Comparison of ENCODE assay signal across 18 cellular contexts in the genomic region with DNA sequence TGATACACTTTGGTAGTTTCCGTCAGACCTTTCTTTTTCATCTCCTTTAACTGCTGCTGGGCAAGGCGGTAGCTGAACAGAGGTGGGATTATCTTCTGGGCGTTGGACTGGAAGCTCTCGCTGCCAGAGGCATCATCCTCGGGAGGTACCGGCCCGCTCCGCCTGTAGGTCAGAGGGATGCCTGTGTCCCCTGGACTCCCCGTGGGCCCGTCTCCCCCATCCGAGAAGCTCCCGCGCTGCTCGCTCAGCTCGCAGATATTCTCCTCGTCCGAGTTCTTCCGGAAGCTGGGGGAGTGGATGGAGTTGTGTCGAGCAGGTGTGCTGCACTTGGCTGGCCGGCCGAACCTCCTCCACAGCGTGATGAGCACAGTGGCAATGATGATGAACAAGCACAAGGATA. TPM values are rescaled to one million over a fixed set of nuclear protein-coding genes. Genes with fewer than 3 reads are reported as not detected.
A peak's percentile ranks its signal among the peaks of the same experiment; 100 is the strongest.
DNase-seq lines count a peak whose midpoint lies in the region; ATAC-seq, FAIRE-seq and TF ChIP-seq lines count a peak whose summit lies in the region.
"Had no signal": no experiment of that assay in that cellular context is flagged by ENCODE, and none has a peak within 500 bp of the region (broad histone marks: within the 10 kb centered on the region; RNA-seq: fewer than 3 reads in every experiment).

No MANE protein-coding gene starts in this region.

- no peak for TF ChIP-seq RAD21 in K562 (CRISPR knock-in tag; conservative IDR thresholded peaks at IDR 0.05 in 1 of 2, IDR thresholded peaks at IDR 0.05 in 1 of 2)

- H4K8ac ChIP-seq in neuronal stem cell (ENCODE audit: low read depth, low read length): peak overlapping the region; percentile 72

- 13% methylated on average over 18 of the region's 22 CpGs for WGBS in K562 (ENCODE audit: insufficient coverage, low coverage, missing lambda C conversion rate)
- WGBS in neuronal stem cell (ENCODE audit: extremely low coverage in 2 of 2, insufficient read length in 2 of 2, insufficient replicate concordance in 1 of 2), 2 donors: no CpG with 5 or more reads among the region's 22 CpGs

- no peak overlapping the region for H3K4me3 ChIP-seq in H7 (ENCODE audit: insufficient read depth, low read depth, low read length)
- no peak overlapping the region for H3K4me3 ChIP-seq in K562
- H3K4me3 ChIP-seq in neuronal stem cell (ENCODE audit: low read length in 2 of 2): no peak overlapping the region
- H3K4me3 ChIP-seq: BLaER1 treated with 17β-estradiol and CSF1 and Interleukin-3, amounts not matched to agents 10 nM and 100 nM had no signal

- no peak for TF ChIP-seq EP300 in K562 (IDR thresholded peaks at IDR 0.05; ENCODE audit: low read length)

- H3K9ac ChIP-seq in K562 (ENCODE audit: insufficient read depth in 1 of 2, low read depth in 2 of 2, low read length in 2 of 2): no peak overlapping the region
- no peak overlapping the region for H3K9ac ChIP-seq in neuronal stem cell (ENCODE audit: low read depth, low read length, poor library complexity)
- H3K9ac ChIP-seq: BLaER1 treated with 17β-estradiol and CSF1 and Interleukin-3, amounts not matched to agents 10 nM and 100 nM had no signal

- H3K79me2 ChIP-seq in K562 (ENCODE audit: control insufficient read depth, insufficient read depth, low read length): no peaks in the 10 kb centered on the region

- no peak overlapping the region for H3K23ac ChIP-seq in neuronal stem cell (ENCODE audit: low read depth, low read length, poor library complexity)

- TF ChIP-seq CTCF in K562 (IDR thresholded peaks at IDR 0.05 in 2 of 3, conservative IDR thresholded peaks at IDR 0.05 in 1 of 3; ENCODE audit: insufficient read depth in 2 of 3, low read depth in 1 of 3, low read length in 3 of 3): no peak

- no peak overlapping the region for H2BK12ac ChIP-seq in neuronal stem cell (ENCODE audit: low read length)

- H2AFZ ChIP-seq in K562 (ENCODE audit: low read depth, low read length): no peak overlapping the region
- no peak overlapping the region for H2AFZ ChIP-seq in neuronal stem cell (ENCODE audit: low read length)

- CTCF ChIA-PET in K562 (lab: Yijun Ruan, JAX; ENCODE audit: low intra/inter-chr PET ratio): no interaction called here

- no peaks in the 10 kb centered on the region for H4K20me1 ChIP-seq in K562 (replicated peaks; ENCODE audit: control insufficient read depth, insufficient read depth, low read length)
- H4K20me1 ChIP-seq: BLaER1 treated with 17β-estradiol and CSF1 and Interleukin-3, amounts not matched to agents 10 nM and 100 nM had no signal

- H3K14ac ChIP-seq in neuronal stem cell (ENCODE audit: low read length): peak overlapping the region; percentile 49

- DNase-seq in H7: peak; percentile 17
- no peak for DNase-seq in K562 (ENCODE audit: extremely low read depth in 1 of 4, low spot score in 3 of 4)
- no peak for DNase-seq in neuronal stem cell (ENCODE audit: low spot score)
- DNase-seq in GF-D8 (lab: John Stamatoyannopoulos, UW): no peak
- no peak for DNase-seq in activated CD4-positive, CD25-positive, alpha-beta regulatory T cell (lab: John Stamatoyannopoulos, UW)
- no peak for DNase-seq in inferior parietal cortex (ENCODE audit: extremely low spot score)
- DNase-seq: CD4-positive, alpha-beta T cell; CD8-positive, alpha-beta memory T cell; DMS 273 treated with DMSO at 0.1 percent for 48 hours; DMS79 treated with DMSO at 0.1 percent for 48 hours; GOT3 had no signal

- in situ Hi-C loops in K562 (cut with MboI): no loop called here

- peak overlapping the region; percentile 70 for H3K18ac ChIP-seq in neuronal stem cell (ENCODE audit: low read length)

- no peaks in the 10 kb centered on the region for H3K79me1 ChIP-seq in neuronal stem cell (ENCODE audit: low read depth, low read length)

- TF ChIP-seq POLR2A in K562 (conservative IDR thresholded peaks at IDR 0.05): no peak

- H3K4ac ChIP-seq in neuronal stem cell (ENCODE audit: low read length): no peak overlapping the region

- no peak for ATAC-seq in K562

- no peaks in the 10 kb centered on the region for H3K36me3 ChIP-seq in H7 (replicated peaks; ENCODE audit: control insufficient read depth, insufficient read depth, low read length)
- no peaks in the 10 kb centered on the region for H3K36me3 ChIP-seq in K562 (ENCODE audit: control insufficient read depth, insufficient read depth, low read length)
- no peaks in the 10 kb centered on the region for H3K36me3 ChIP-seq in neuronal stem cell (replicated peaks in 1 of 2; ENCODE audit: control insufficient read depth in 2 of 2, insufficient read depth in 2 of 2, low read length in 2 of 2)

- H2AK5ac ChIP-seq in neuronal stem cell (ENCODE audit: low read depth, low read length): peak overlapping the region; percentile 94

- H3K9me1 ChIP-seq in K562 (ENCODE audit: control insufficient read depth, insufficient read depth, low read length): no peaks in the 10 kb centered on the region

- POLR2A ChIA-PET in K562 (lab: Yijun Ruan, JAX): interaction anchor here (0.6 kb wide), 2 partner anchors 402 to 573 kb away, joined by 3 read pairs; no protein-coding TSS in a partner anchor

- no peak overlapping the region for H2BK120ac ChIP-seq in neuronal stem cell (ENCODE audit: low read depth, low read length)

- no peak for FAIRE-seq in K562 (lab: Jason Lieb, UNC)
- FAIRE-seq: A204.1, D721Med, GM12892, H54 had no signal

- H3K9me3 ChIP-seq in K562 (replicated peaks; ENCODE audit: control insufficient read depth, insufficient read depth, low read depth, low read length): no peaks in the 10 kb centered on the region
- H3K9me3 ChIP-seq in neuronal stem cell (replicated peaks in 1 of 2; ENCODE audit: control insufficient read depth in 2 of 2, insufficient read depth in 1 of 2, low read depth in 1 of 2, low read length in 2 of 2): no peaks in the 10 kb centered on the region

- H3K27me3 ChIP-seq in H7 (ENCODE audit: control insufficient read depth, insufficient read depth, low read length) (no peaks in the 10 kb centered on the region), K562 (ENCODE audit: control insufficient read depth in 2 of 2, insufficient read depth in 2 of 2, low read length in 2 of 2) (peaks cover 2 to 12% of the 10 kb centered on the region in 2 experiments; a peak in 3 of 5 replicates), neuronal stem cell (ENCODE audit: control insufficient read depth in 3 of 3, insufficient read depth in 3 of 3, low read depth in 1 of 3, low read length in 3 of 3) (peaks cover 0 to 13% (median 0%) of the 10 kb centered on the region in 3 experiments)
- H3K27me3 ChIP-seq: BLaER1 treated with 17β-estradiol and CSF1 and Interleukin-3, amounts not matched to agents 10 nM and 100 nM had no signal

- intact Hi-C loops in K562 (cut with micrococcal nuclease): no loop called here

- no peak overlapping the region for H4K91ac ChIP-seq in neuronal stem cell (ENCODE audit: low read depth, low read length, poor library complexity)

- no peak overlapping the region for H2BK15ac ChIP-seq in neuronal stem cell (ENCODE audit: low read length)

- H3K4me1 ChIP-seq in K562 (replicated peaks in 1 of 2; ENCODE audit: control insufficient read depth in 2 of 2, insufficient read depth in 2 of 2, low read length in 2 of 2): peaks cover 0 to 4% of the 10 kb centered on the region in 2 experiments; a peak in 1 of 5 replicates
- no peaks in the 10 kb centered on the region for H3K4me1 ChIP-seq in neuronal stem cell (ENCODE audit: control insufficient read depth in 2 of 2, insufficient read depth in 1 of 2, low read depth in 1 of 2, low read length in 2 of 2)
- H3K4me1 ChIP-seq: BLaER1 treated with 17β-estradiol and CSF1 and Interleukin-3, amounts not matched to agents 10 nM and 100 nM had no signal

- BruUV-seq in K562 (replicated peaks; lab: Mats Ljungman, UMichigan): no TSS peak

- peak overlapping the region; percentile 53 for H2BK5ac ChIP-seq in neuronal stem cell (ENCODE audit: low read length)

- H3K4me2 ChIP-seq in K562 (ENCODE audit: insufficient read depth, low read length) (no peak overlapping the region), neuronal stem cell (ENCODE audit: insufficient read depth, low read length, poor library complexity, severe bottlenecking) (no peak overlapping the region)
- H3K4me2 ChIP-seq: BLaER1 treated with 17β-estradiol and CSF1 and Interleukin-3, amounts not matched to agents 10 nM and 100 nM had no signal

- H3K27ac ChIP-seq in K562 (ENCODE audit: extremely low read depth, low read depth, low read length) (no peak overlapping the region), neuronal stem cell (replicated peaks; ENCODE audit: low read length) (no peak overlapping the region)
- H3K27ac ChIP-seq: 22Rv1; BLaER1 treated with 17β-estradiol and CSF1 and Interleukin-3, amounts not matched to agents 10 nM and 100 nM had no signal

TF ChIP-seq in K562, 482 proteins besides CTCF, POLR2A, EP300 and RAD21 (continues in another document):
- TF ChIP-seq NR2C2 (CRISPR knock-in tag; IDR thresholded peaks at IDR 0.05) (no peak), NR2C2 (tag; IDR thresholded peaks at IDR 0.05) (peak; percentile 31; the same call in 1 of the 2 replicates)

RNA-seq across cellular contexts. Expression of a gene that starts 27.7 kb away (rescaled TPM):
- 0.07 TPM in 2 replicates for total RNA-seq in H7 (2014; rRNA removed; shearing (Covaris generic))
- total RNA-seq in K562 (2011; cell fraction: chromatin; rRNA removed; ENCODE audit: low replicate concordance): 0.30 and 0.46 TPM in 2 replicates
- total RNA-seq in K562 (2011; cell fraction: nucleolus; rRNA removed): 0.17 and 0.53 TPM in 2 replicates
- 0.15 and 0.53 TPM in 2 replicates for total RNA-seq in K562 (2011; cell fraction: nucleoplasm; rRNA removed)
- total RNA-seq in K562 (2014; rRNA removed) (0.05 and 0.12 TPM in 2 replicates), K562 (2014; rRNA removed; fragmentation: Illumina TruSeq; extraction: Trizol) (0.06 TPM in 1 of 2 replicates, not detected in the other), K562 (2015; rRNA removed; fragmentation: Illumina TruSeq; extraction: Trizol) (0.11 TPM in 2 replicates), K562 (2021) (0.09 TPM in 2 replicates)
- polyA plus RNA-seq in K562 (2011; rRNA removed) (0.04 and 0.24 TPM in 2 replicates), K562 (2014; fragmentation: Illumina TruSeq; extraction: Trizol) (0.03 and 0.04 TPM in 2 replicates), K562 (2014; fragmentation: Nextera tagmentation; extraction: Ambion mirVana) (under 1 TPM in 1 of 2 experiments, not detected in 1; 0.01 TPM), K562 (2014; rRNA removed) (0.03 and 0.35 TPM in 2 replicates)
- polyA plus RNA-seq in K562 (2011; cell fraction: cytosol; rRNA removed): 0.19 TPM in 1 of 2 replicates, not detected in the other
- 0.09 and 0.44 TPM in 2 replicates for polyA plus RNA-seq in K562 (2011; cell fraction: nucleus; rRNA removed)
- polyA plus RNA-seq in K562 (2012): 0.07 and 0.26 TPM in 2 replicates
- polyA minus RNA-seq in K562 (2011; rRNA and poly(A)+ RNA removed): 0.11 and 0.36 TPM in 2 replicates
- polyA minus RNA-seq in K562 (2011; cell fraction: cytosol; rRNA and poly(A)+ RNA removed): not detected in 2 replicates
- 0.27 and 0.33 TPM in 2 replicates for polyA minus RNA-seq in K562 (2011; cell fraction: nucleus; rRNA and poly(A)+ RNA removed)
- polyA plus RNA-seq in neuronal stem cell (2013, experiment 1 of 2): 0.14 TPM
- polyA plus RNA-seq in neuronal stem cell (2013, experiment 2 of 2): 0.08 TPM
- polyA plus RNA-seq: CD14-positive monocyte; CD8-positive, alpha-beta memory T cell had no signal
